Comparison of ENCODE assay signal across 8 cellular contexts in genomic region chr17:9729034-9729650, GRCh38.
DNase-seq lines count a peak whose midpoint lies in the region; ATAC-seq, FAIRE-seq and TF ChIP-seq lines count a peak whose summit lies in the region.

No MANE protein-coding gene starts in this region.

- no peak overlapping the region for H3K4me3 Mint-ChIP-seq in mesothelial cell of epicardium

- TF ChIP-seq CTCF in PC-9 (conservative IDR thresholded peaks at IDR 0.05) (peak; percentile 95), endothelial cell of umbilical vein (IDR thresholded peaks at IDR 0.05; ENCODE audit: extremely low read depth in 1 of 2, insufficient read depth in 1 of 2, low read depth in 1 of 2, low read length in 2 of 2) (peak; percentile 74 to 85), mesothelial cell of epicardium (IDR thresholded peaks at IDR 0.05; ENCODE audit: unreplicated experiment) (peak; percentile 92)

- H3K4me3 ChIP-seq in PC-9 (no peak overlapping the region), endothelial cell of umbilical vein (replicated peaks in 1 of 3; ENCODE audit: insufficient read depth in 1 of 3, low read depth in 1 of 3, low read length in 3 of 3) (no peak overlapping the region)

- H3K27me3 Mint-ChIP-seq in mesothelial cell of epicardium (ENCODE audit: low read depth): no peaks in the 10 kb centered on the region

- H3F3A ChIP-seq in PC-9 (ENCODE audit: insufficient read depth, low read depth): no peaks in the 10 kb centered on the region

- H4K20me1 ChIP-seq in PC-9 (ENCODE audit: insufficient read depth) (no peaks in the 10 kb centered on the region), endothelial cell of umbilical vein (replicated peaks; ENCODE audit: control insufficient read depth, extremely low read depth, insufficient read depth, low read length) (no peaks in the 10 kb centered on the region)

- H2AFZ ChIP-seq in PC-9: no peak overlapping the region
- H2AFZ ChIP-seq in endothelial cell of umbilical vein (ENCODE audit: low read depth, low read length): no peak overlapping the region

- H3K27ac Mint-ChIP-seq in mesothelial cell of epicardium: no peak overlapping the region

- H3K4me2 ChIP-seq in PC-9 (no peak overlapping the region), endothelial cell of umbilical vein (ENCODE audit: insufficient read depth, low read length) (no peak overlapping the region)

- H3K36me3 Mint-ChIP-seq in mesothelial cell of epicardium: peaks cover 4% of the 10 kb centered on the region

- peaks cover 8% of the 10 kb centered on the region for H3K9me3 Mint-ChIP-seq in mesothelial cell of epicardium

- H3K27me3 ChIP-seq in PC-9 (ENCODE audit: insufficient read depth, low read depth) (no peaks in the 10 kb centered on the region), endothelial cell of umbilical vein (ENCODE audit: control insufficient read depth in 2 of 2, insufficient read depth in 2 of 2, low read length in 2 of 2) (no peaks in the 10 kb centered on the region)

- H3K36me3 ChIP-seq in PC-9 (ENCODE audit: low read depth): no peaks in the 10 kb centered on the region
- H3K36me3 ChIP-seq in endothelial cell of umbilical vein (ENCODE audit: control insufficient read depth in 2 of 2, extremely low read depth in 1 of 2, insufficient read depth in 2 of 2, low read length in 2 of 2): no peaks in the 10 kb centered on the region

- FAIRE-seq in endothelial cell of umbilical vein (lab: Jason Lieb, UNC): peak; percentile 63

- H3K9me3 ChIP-seq in PC-9 (ENCODE audit: insufficient read depth, low read depth) (no peaks in the 10 kb centered on the region), endothelial cell of umbilical vein (replicated peaks; ENCODE audit: control insufficient read depth, insufficient read depth, low read length) (no peaks in the 10 kb centered on the region)

- TF ChIP-seq POLR2A in endothelial cell of umbilical vein (IDR thresholded peaks at IDR 0.05; ENCODE audit: low read depth, low read length): no peak

- H3K79me2 ChIP-seq in PC-9 (ENCODE audit: low read depth): no peaks in the 10 kb centered on the region
- H3K79me2 ChIP-seq in endothelial cell of umbilical vein (ENCODE audit: control insufficient read depth, insufficient read depth, low read length): no peaks in the 10 kb centered on the region

- intact Hi-C loops in PC-9 (cut with micrococcal nuclease; ENCODE audit: unreplicated experiment): loop anchor here (1.0 to 10.0 kb wide), 5 partner anchors 84 to 886 kb away; partner anchors contain the start of gene USP43
- intact Hi-C loops in endothelial cell of umbilical vein (cut with micrococcal nuclease): loop anchor here (1.0 to 10.0 kb wide), 2 partner anchors 39 to 886 kb away; no protein-coding TSS in a partner anchor

- no peaks in the 10 kb centered on the region for H3K9me2 ChIP-seq in PC-9 (ENCODE audit: insufficient read depth)

- BruUV-seq in PC-9 (replicated peaks; lab: Mats Ljungman, UMichigan) (no TSS peak), endothelial cell of umbilical vein (replicated peaks; lab: Mats Ljungman, UMichigan) (no TSS peak)

- H3K27ac ChIP-seq in PC-9 (no peak overlapping the region), endothelial cell of umbilical vein (ENCODE audit: insufficient read depth, low read depth, low read length) (no peak overlapping the region)

- peak; percentile 42 for DNase-seq in DMS53 treated with DMSO at 0.1 percent for 48 hours (lab: John Stamatoyannopoulos, UW; ENCODE audit: unreplicated experiment)
- DNase-seq in PC-9: peak; percentile 29 to 47
- DNase-seq in endothelial cell of umbilical vein (ENCODE audit: low read depth, low spot score): peak; percentile 7
- DNase-seq in mesothelial cell of epicardium (ENCODE audit: low spot score in 2 of 2, unreplicated experiment in 2 of 2): no peak
- no peak for DNase-seq in effector CD4-positive, alpha-beta T cell

- CTCF ChIA-PET in PC-9 (lab: Charles Lee) (interaction anchor here (0.6 to 1.6 kb wide), 10 partner anchors 10 to 208 kb away, joined by 3 to 5 read pairs (median 3); no protein-coding TSS in a partner anchor), endothelial cell of umbilical vein (lab: Charles Lee) (interaction anchor here (0.6 to 1.5 kb wide), 3 partner anchors 39 to 1583 kb away, joined by 3 to 5 read pairs (median 3); no protein-coding TSS in a partner anchor)

- POLR2A ChIA-PET in PC-9 (lab: Charles Lee; ENCODE audit: unreplicated experiment): no interaction called here
- POLR2A ChIA-PET in endothelial cell of umbilical vein (lab: Charles Lee): no interaction called here

- dilution Hi-C loops in endothelial cell of umbilical vein (cut with MboI; ENCODE audit: extremely low pct_ligation_motif_present, low sequenced_read_pairs): no loop called here

- H3K4me1 Mint-ChIP-seq in mesothelial cell of epicardium: no peaks in the 10 kb centered on the region

- H3K9ac ChIP-seq in endothelial cell of umbilical vein (replicated peaks; ENCODE audit: extremely low read depth, insufficient read depth, low read length): no peak overlapping the region

- peak; percentile 49 for ATAC-seq in HG02938 (IDR thresholded peaks at IDR 0.05; ENCODE audit: unreplicated experiment)
- ATAC-seq in GM19467 (IDR thresholded peaks at IDR 0.05; ENCODE audit: unreplicated experiment): no peak
- no peak for ATAC-seq in HG03039 (IDR thresholded peaks at IDR 0.05; ENCODE audit: unreplicated experiment)

- peaks cover 6% of the 10 kb centered on the region for H3K4me1 ChIP-seq in PC-9 (replicated peaks; ENCODE audit: insufficient read depth)
- no peaks in the 10 kb centered on the region for H3K4me1 ChIP-seq in endothelial cell of umbilical vein (ENCODE audit: control insufficient read depth, extremely low read depth, insufficient read depth, low read length)

- H3K9me1 ChIP-seq in endothelial cell of umbilical vein (replicated peaks; ENCODE audit: control insufficient read depth, extremely low read depth, insufficient read depth, low read length): no peaks in the 10 kb centered on the region

TF ChIP-seq in endothelial cell of umbilical vein, 7 proteins besides CTCF, POLR2A, EP300 and RAD21:
- TF ChIP-seq GATA2 (IDR thresholded peaks at IDR 0.05; ENCODE audit: insufficient read depth, insufficient read length, low read depth, low read length): no peak
- TF ChIP-seq FOS (IDR thresholded peaks at IDR 0.05; ENCODE audit: borderline replicate concordance, insufficient read depth, low read length): no peak
- TF ChIP-seq MYC (IDR thresholded peaks at IDR 0.05; ENCODE audit: low read depth, low read length): no peak
- no peak for TF ChIP-seq JUN (IDR thresholded peaks at IDR 0.05; ENCODE audit: borderline replicate concordance, insufficient read depth, insufficient read length, low read depth)
- TF ChIP-seq EZH2 (IDR thresholded peaks at IDR 0.05; ENCODE audit: borderline replicate concordance, low read depth, low read length, severe bottlenecking): no peak
- TF ChIP-seq POLR2AphosphoS5 (IDR thresholded peaks at IDR 0.05; ENCODE audit: insufficient read depth, low read depth, low read length): no peak
- TF ChIP-seq, protein P1, sequence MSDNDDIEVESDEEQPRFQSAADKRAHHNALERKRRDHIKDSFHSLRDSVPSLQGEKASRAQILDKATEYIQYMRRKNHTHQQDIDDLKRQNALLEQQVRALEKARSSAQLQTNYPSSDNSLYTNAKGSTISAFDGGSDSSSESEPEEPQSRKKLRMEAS (IDR thresholded peaks at IDR 0.05; ENCODE audit: insufficient read depth, insufficient read length): no peak
TF ChIP-seq in endothelial cell of umbilical vein: peak in this region for 0.

Comparison
In these comparisons a context has a peak if more than half of its experiments do, and no peak if none do; other contexts are left out.
1. DNase-seq: peak in DMS53 treated with DMSO at 0.1 percent for 48 hours (single experiment), PC-9 (2 of 2) and endothelial cell of umbilical vein (single experiment); none in mesothelial cell of epicardium (0 of 2) and effector CD4-positive, alpha-beta T cell (single experiment).
2. Peak in every context shown above with its lines, with median percentiles within 50 percentile points of each other: CTCF ChIP-seq.